18 cellular contexts compared by ENCODE assay signal in the genomic region with DNA sequence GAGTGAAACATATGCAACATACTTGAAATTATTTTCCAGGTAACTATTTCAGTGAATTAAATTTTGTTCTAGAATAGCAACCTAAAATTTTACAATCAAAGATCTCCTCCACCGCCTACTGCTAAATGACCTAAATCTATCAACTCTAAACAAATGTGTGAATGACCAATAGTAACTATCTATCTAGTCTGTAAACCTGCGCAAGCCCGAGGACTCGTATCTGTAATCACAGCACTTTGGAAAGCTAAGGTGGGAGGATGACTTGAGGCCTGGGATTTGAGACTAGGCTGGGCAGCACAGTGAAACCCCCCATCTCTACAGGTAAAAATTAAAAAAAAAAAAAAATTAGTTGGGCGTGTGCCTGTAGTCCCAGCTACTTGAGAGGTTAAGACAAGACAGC.
DNase-seq lines count a peak whose midpoint lies in the region; ATAC-seq and TF ChIP-seq lines count a peak whose summit lies in the region.
"Had no signal": no experiment of that assay in that cellular context is flagged by ENCODE, and none has a peak within 500 bp of the region (broad histone marks: within the 10 kb centered on the region; RNA-seq: fewer than 3 reads in every experiment).

No MANE protein-coding gene starts in this region.

- intact Hi-C loops in left cardiac atrium (cut with DNase I) = no loop called here

- TF ChIP-seq CTCF in cardiac muscle cell (IDR thresholded peaks at IDR 0.05; ENCODE audit: low read depth, low read length) (no peak), GM13976 (IDR thresholded peaks at IDR 0.05; ENCODE audit: borderline replicate concordance, control extremely low read depth, extremely low read depth, insufficient read depth, missing control alignments) (no peak)

- H3K4me3 ChIP-seq in cardiac muscle cell = no peak overlapping the region
- H3K4me3 ChIP-seq: A549; BLaER1 treated with 17β-estradiol and CSF1 and Interleukin-3, amounts not matched to agents 10 nM and 100 nM; GM12878 had no signal

- H3K9me3 ChIP-seq in cardiac muscle cell (ENCODE audit: low read depth) = no peaks in the 10 kb centered on the region
- H3K9me3 ChIP-seq: A549; BLaER1 treated with 17β-estradiol and CSF1 and Interleukin-3, amounts not matched to agents 10 nM and 100 nM; Caco-2 had no signal

- peak overlapping the region; percentile 57 for H3K27ac ChIP-seq in cardiac muscle cell
- H3K27ac ChIP-seq: 22Rv1; A549; BLaER1 treated with 17β-estradiol and CSF1 and Interleukin-3, amounts not matched to agents 10 nM and 100 nM; C4-2B had no signal

- H3K36me3 ChIP-seq in cardiac muscle cell = peaks cover 90% of the 10 kb centered on the region
- H3K36me3 ChIP-seq: BLaER1 treated with 17β-estradiol and CSF1 and Interleukin-3, amounts not matched to agents 10 nM and 100 nM had no signal

- no peaks in the 10 kb centered on the region for H3K4me1 ChIP-seq in cardiac muscle cell (ENCODE audit: low read depth)
- H3K4me1 ChIP-seq: A549; BLaER1 treated with 17β-estradiol and CSF1 and Interleukin-3, amounts not matched to agents 10 nM and 100 nM; Caco-2 had no signal

- ATAC-seq in left cardiac atrium = no peak
- ATAC-seq: A549; CD8-positive, alpha-beta T cell; GM12878 had no signal

- H3K27me3 ChIP-seq in cardiac muscle cell = no peaks in the 10 kb centered on the region
- H3K27me3 ChIP-seq: BLaER1 treated with 17β-estradiol and CSF1 and Interleukin-3, amounts not matched to agents 10 nM and 100 nM had no signal

- DNase-seq in cardiac muscle cell (ENCODE audit: low read depth in 1 of 2, low spot score in 1 of 2) (no peak), left cardiac atrium (no peak), G401 (ENCODE audit: low spot score) (peak; percentile 72), cerebellar cortex (ENCODE audit: low spot score) (peak; percentile 67), erythroblast (lab: John Stamatoyannopoulos, UW) (no peak), GM13976 (ENCODE audit: low spot score) (no peak)
- DNase-seq: AML-193; Caco-2; Calu3; CD4-positive, alpha-beta T cell; CD8-positive, alpha-beta T cell; DMS79 treated with DMSO at 0.1 percent for 48 hours; GDM1 had no signal

- in situ Hi-C loops in G401 (cut with HindIII; ENCODE audit: low sequenced_read_pairs) = no loop called here
- in situ Hi-C loops in GM13976 (cut with MboI; ENCODE audit: low sequenced_read_pairs, unreplicated experiment) = no loop called here

- no peak for TF ChIP-seq POLR2A in erythroblast (IDR thresholded peaks at IDR 0.05; ENCODE audit: low read length)

Comparison
In these comparisons a context has a peak if more than half of its experiments do, and no peak if none do; other contexts are left out.
1. DNase-seq: peak in G401 (single experiment) and cerebellar cortex (single experiment); none in cardiac muscle cell (0 of 2), left cardiac atrium (single experiment), erythroblast (0 of 2) and GM13976 (single experiment).